ENCODE assay signal across 1 cellular context in genomic region chr9:19513671-19514275, GRCh38.
TF ChIP-seq lines count a peak whose summit lies in the region.

No MANE protein-coding gene starts in this region.

TF ChIP-seq in SK-N-SH, 30 proteins besides CTCF, POLR2A, EP300 and RAD21 (continued from another document):
- no peak for TF ChIP-seq IRF3 (IDR thresholded peaks at IDR 0.05; ENCODE audit: low read depth, low read length)
- TF ChIP-seq GABPA (IDR thresholded peaks at IDR 0.05; ENCODE audit: low read depth): no peak
- TF ChIP-seq ZBTB33 (IDR thresholded peaks at IDR 0.05; ENCODE audit: borderline replicate concordance, low read depth): no peak
- TF ChIP-seq GATA2 (CRISPR knock-in tag; IDR thresholded peaks at IDR 0.05): no peak
- TF ChIP-seq SMC3 (IDR thresholded peaks at IDR 0.05; ENCODE audit: low read depth, low read length): no peak
- no peak for TF ChIP-seq PBX3 (IDR thresholded peaks at IDR 0.05)
TF ChIP-seq in SK-N-SH: peak in this region for 0.
